ENCODE assay signal across 15 cellular contexts in genomic region chr18:30929718-30930117, GRCh38.
"Had no signal": no experiment of that assay in that cellular context is flagged by ENCODE, and none has a peak within 500 bp of the region (broad histone marks: within the 10 kb centered on the region; RNA-seq: fewer than 3 reads in every experiment).

No MANE protein-coding gene starts in this region.

- DNase-seq: activated CD4-positive, CD25-positive, alpha-beta regulatory T cell treated with anti-CD3 and anti-CD28 coated beads, Interleukin-2, amount 50 U/mL, for 72 hours; activated naive CD4-positive, alpha-beta T cell treated with anti-CD3 and anti-CD28 coated beads, Interleukin-2, amount 10 ng/mL, durations not matched to agents 7 days and 5 days; activated T-cell treated with anti-CD3 and anti-CD28 coated beads for 4 hours; left colon; lower lobe of right lung; nucleus accumbens; posterior cingulate gyrus; retina; stimulated activated CD4-positive, alpha-beta T cell treated with anti-CD3 and anti-CD28 coated beads, Interleukin-2, amount 100 ng/mL, for 48 hours; stimulated activated naive B cell treated with anti-CD40 and anti-IgM and Interleukin-4, amounts not matched to agents 10 μg/mL and 1 μg/mL and 100 μg/mL, for 72 hours; thyroid gland had no signal

- ATAC-seq: activated T-helper 17 cell treated with anti-CD3 and anti-CD28 coated beads, Interleukin-2, amount 50 U/mL, for 72 hours; left colon; lower lobe of right lung; stimulated activated naive B cell treated with anti-CD40 and anti-IgM and Interleukin-4, amounts not matched to agents 10 μg/mL and 1 μg/mL and 100 μg/mL, for 72 hours had no signal

- FAIRE-seq: bronchial epithelial cell, frontal cortex, islet of Langerhans had no signal
